ENCODE assay signal across 7 cellular contexts in the genomic region with DNA sequence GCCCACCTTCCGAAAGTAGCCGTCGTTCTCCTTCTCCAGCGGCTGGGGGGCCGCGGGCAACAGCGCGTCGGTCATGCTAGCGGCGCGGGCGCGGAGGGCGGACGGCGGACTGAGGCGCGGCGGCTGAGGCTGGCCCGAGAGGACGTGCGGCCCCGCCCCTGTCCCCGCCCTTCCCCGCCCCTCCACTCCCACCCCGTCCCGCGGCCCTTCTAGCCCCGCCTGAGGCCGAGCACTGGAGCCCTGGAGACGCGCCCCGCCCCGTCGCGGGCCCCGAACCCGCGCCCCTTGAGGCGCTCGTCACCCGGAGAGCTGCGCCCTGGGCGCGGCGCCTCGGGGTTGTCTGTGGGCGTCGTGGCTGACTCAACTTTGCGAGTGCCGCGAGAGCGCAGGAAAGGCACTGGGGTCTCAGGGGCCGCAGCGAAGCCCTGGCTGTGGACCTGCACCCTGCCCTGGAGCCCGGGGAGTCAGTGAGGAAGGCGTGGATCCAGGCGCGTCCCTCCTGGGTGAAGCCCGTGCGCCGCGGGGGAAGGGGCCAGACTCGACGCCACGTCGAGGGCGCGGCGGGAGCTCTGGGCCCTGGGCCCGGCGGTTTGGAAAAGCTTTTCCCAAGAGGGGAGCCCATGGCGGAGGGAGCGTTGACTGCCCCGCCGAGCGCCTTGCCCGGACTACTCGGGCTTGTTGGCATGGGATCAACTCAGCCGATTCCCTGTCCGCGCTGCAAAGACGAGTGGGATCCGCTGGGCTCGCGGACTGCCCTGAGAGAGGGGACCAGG. TPM values are rescaled to one million over a fixed set of nuclear protein-coding genes. Genes with fewer than 3 reads are reported as not detected.
A peak's percentile ranks its signal among the peaks of the same experiment; 100 is the strongest.
DNase-seq lines count a peak whose midpoint lies in the region; ATAC-seq lines count a peak whose summit lies in the region.

RHPN2 (minus strand) TSS at position 111 of the 773 bp plus-strand sequence; CDS start at position 75, 36 bp downstream.

- H3K79me2 ChIP-seq in mesendoderm (ENCODE audit: control insufficient read depth, insufficient read depth, low read length) = peaks cover 9% of the 10 kb centered on the region

- H3K27me3 Mint-ChIP-seq in activated CD4-positive, alpha-beta T cell treated with anti-CD3 and anti-CD28 coated beads, Interleukin-2, amount 10 ng/mL, durations not matched to agents 24 days and 14 days = peaks cover 32% of the 10 kb centered on the region

- ATAC-seq in GM18502 (IDR thresholded peaks at IDR 0.05; ENCODE audit: poor library complexity, unreplicated experiment) (peak; percentile 81), HG02852 (IDR thresholded peaks at IDR 0.05; ENCODE audit: unreplicated experiment) (peak; percentile 82)

- DNase-seq in NCI-H345 (lab: John Stamatoyannopoulos, UW) = peak; percentile 87
- DNase-seq in activated CD4-positive, alpha-beta T cell treated with anti-CD3 and anti-CD28 coated beads, Interleukin-2, amount 10 ng/mL, durations not matched to agents 24 days and 14 days = peak; percentile 86
- peak; percentile 14 for DNase-seq in effector CD4-positive, alpha-beta T cell
- DNase-seq in mesendoderm = peak; percentile 74
- peak; percentile 57 for DNase-seq in stimulated activated CD8-positive, alpha-beta memory T cell treated with anti-CD3 and anti-CD28 coated beads, Interleukin-4, amount 100 ng/mL, for 24 hours (ENCODE audit: low read depth)

- H4K5ac ChIP-seq in mesendoderm (ENCODE audit: low read length) = no peak within 1 kb of the TSS

- H3K79me1 ChIP-seq in mesendoderm (ENCODE audit: low read length) = peaks cover 6% of the 10 kb centered on the region

- peak within 1 kb of the TSS; percentile 90 for H3K56ac ChIP-seq in mesendoderm (ENCODE audit: low read length)

- no peak within 1 kb of the TSS for H3K27ac Mint-ChIP-seq in activated CD4-positive, alpha-beta T cell treated with anti-CD3 and anti-CD28 coated beads, Interleukin-2, amount 10 ng/mL, durations not matched to agents 24 days and 14 days

- H4K8ac ChIP-seq in mesendoderm (ENCODE audit: low read depth, low read length) = no peak within 1 kb of the TSS

- peaks cover 2% of the 10 kb centered on the region for H3K4me1 Mint-ChIP-seq in activated CD4-positive, alpha-beta T cell treated with anti-CD3 and anti-CD28 coated beads, Interleukin-2, amount 10 ng/mL, durations not matched to agents 24 days and 14 days

- WGBS in mesendoderm (ENCODE audit: extremely low coverage, insufficient coverage, low lambda C conversion rate) = no CpG with 5 or more reads among the region's 87 CpGs

- peak within 1 kb of the TSS; percentile 62 for H3K4me3 ChIP-seq in mesendoderm (ENCODE audit: low read length)

- H2AK5ac ChIP-seq in mesendoderm (ENCODE audit: low read length) = no peak within 1 kb of the TSS

- no peak within 1 kb of the TSS for H3K27ac ChIP-seq in mesendoderm (ENCODE audit: low read depth, low read length)

- peak within 1 kb of the TSS; percentile 78 for H3K4me3 Mint-ChIP-seq in activated CD4-positive, alpha-beta T cell treated with anti-CD3 and anti-CD28 coated beads, Interleukin-2, amount 10 ng/mL, durations not matched to agents 24 days and 14 days

- H3K23ac ChIP-seq in mesendoderm (ENCODE audit: low read length) = no peak within 1 kb of the TSS

- H3K9me3 Mint-ChIP-seq in activated CD4-positive, alpha-beta T cell treated with anti-CD3 and anti-CD28 coated beads, Interleukin-2, amount 10 ng/mL, durations not matched to agents 24 days and 14 days = no peaks in the 10 kb centered on the region

- peak within 1 kb of the TSS; percentile 45 for H3K18ac ChIP-seq in mesendoderm (ENCODE audit: low read length)

- H3K4me2 ChIP-seq in mesendoderm (ENCODE audit: low read length) = peak within 1 kb of the TSS; percentile 92

- no peaks in the 10 kb centered on the region for H3K4me1 ChIP-seq in mesendoderm (ENCODE audit: control insufficient read depth, low read depth, low read length)

- H2BK15ac ChIP-seq in mesendoderm (replicated peaks; ENCODE audit: low read depth) = no peak within 1 kb of the TSS

- H3K9ac ChIP-seq in mesendoderm (ENCODE audit: low read length) = peak within 1 kb of the TSS; percentile 70

- intact Hi-C loops in activated CD4-positive, alpha-beta T cell treated with anti-CD3 and anti-CD28 coated beads, Interleukin-2, amount 10 ng/mL, durations not matched to agents 24 days and 14 days (cut with micrococcal nuclease) = no loop called here

- H3K36me3 Mint-ChIP-seq in activated CD4-positive, alpha-beta T cell treated with anti-CD3 and anti-CD28 coated beads, Interleukin-2, amount 10 ng/mL, durations not matched to agents 24 days and 14 days (ENCODE audit: low read depth) = no peaks in the 10 kb centered on the region

- H3K4ac ChIP-seq in mesendoderm (ENCODE audit: low read depth, low read length) = peak within 1 kb of the TSS; percentile 26

- H3K36me3 ChIP-seq in mesendoderm (ENCODE audit: control insufficient read depth, insufficient read depth, low read length) = no peaks in the 10 kb centered on the region

- no peak within 1 kb of the TSS for H2BK5ac ChIP-seq in mesendoderm (ENCODE audit: low read length)

- H3K27me3 ChIP-seq in mesendoderm (ENCODE audit: insufficient read depth, low read length, poor library complexity) = no peaks in the 10 kb centered on the region

- H2BK120ac ChIP-seq in mesendoderm (ENCODE audit: low read depth, low read length) = no peak within 1 kb of the TSS

RNA-seq across cellular contexts. Expression of gene RHPN2, which starts in this region (rescaled TPM):
- total RNA-seq in activated CD4-positive, alpha-beta T cell treated with anti-CD3 and anti-CD28 coated beads, Interleukin-2, amount 10 ng/mL, durations not matched to agents 24 days and 14 days = 2.8 and 6.2 TPM in 2 replicates
- 9.9 TPM for polyA plus RNA-seq in mesendoderm (2013, experiment 1 of 2)
- polyA plus RNA-seq in mesendoderm (2013, experiment 2 of 2) = 7.9 TPM

Comparison
In these comparisons a context has a peak if more than half of its experiments do, and no peak if none do; other contexts are left out.
1. DNase-seq: peak in every context shown above with its lines; median percentile 87 in NCI-H345; 86 in activated CD4-positive, alpha-beta T cell treated with anti-CD3 and anti-CD28 coated beads, Interleukin-2, amount 10 ng/mL, durations not matched to agents 24 days and 14 days; 74 in mesendoderm; 57 in stimulated activated CD8-positive, alpha-beta memory T cell treated with anti-CD3 and anti-CD28 coated beads, Interleukin-4, amount 100 ng/mL, for 24 hours; 14 in effector CD4-positive, alpha-beta T cell.